Comparison of ENCODE assay signal across 8 cellular contexts in genomic region chr21:38219049-38219628, GRCh38. TPM values are rescaled to one million over a fixed set of nuclear protein-coding genes. Genes with fewer than 3 reads are reported as not detected.
A peak's percentile ranks its signal among the peaks of the same experiment; 100 is the strongest.
DNase-seq lines count a peak whose midpoint lies in the region; ATAC-seq and TF ChIP-seq lines count a peak whose summit lies in the region.

No MANE protein-coding gene starts in this region.

- peaks cover 4 to 15% of the 10 kb centered on the region in 2 donors for H3K27me3 Mint-ChIP-seq in CD8-positive, alpha-beta memory T cell

- CTCF ChIA-PET in CD8-positive, alpha-beta memory T cell (lab: Charles Lee): interaction anchor here (0.7 to 0.9 kb wide), 2 partner anchors 34 to 49 kb away, joined by 3 read pairs; no protein-coding TSS in a partner anchor

- intact Hi-C loops in posterior vena cava (cut with DNase I): loop anchor here (5.0 kb wide), 2 partner anchors 133 to 138 kb away; no protein-coding TSS in a partner anchor

- peak; percentile 100 for ATAC-seq in left lobe of liver

- DNase-seq in CD8-positive, alpha-beta memory T cell: peak; percentile 8 to 53 (median 20)
- DNase-seq in HFF-Myc (ENCODE audit: extremely low read depth, low read depth) (peak; percentile 70), NCI-H446 (lab: John Stamatoyannopoulos, UW) (peak; percentile 25 to 82), coronary artery (ENCODE audit: low spot score) (no peak), left lobe of liver (ENCODE audit: low spot score) (peak; percentile 70), posterior vena cava (ENCODE audit: low spot score) (no peak)
- DNase-seq in activated CD4-positive, alpha-beta T cell treated with anti-CD3 and anti-CD28 coated beads for 1 hour: peak; percentile 33
- peak; percentile 56 for DNase-seq in stimulated activated CD4-positive, alpha-beta T cell treated with anti-CD3 and anti-CD28 coated beads, Interleukin-4, amount 100 ng/mL, for 48 hours (ENCODE audit: low read depth in 2 of 2)

- no peak overlapping the region for H3K4me3 ChIP-seq in CD8-positive, alpha-beta memory T cell (ENCODE audit: low read length)
- H3K4me3 ChIP-seq in HFF-Myc (replicated peaks; ENCODE audit: low read depth, low read length) (no peak overlapping the region), coronary artery (no peak overlapping the region)

- no peaks in the 10 kb centered on the region for H3K36me3 ChIP-seq in CD8-positive, alpha-beta memory T cell (ENCODE audit: insufficient read depth, low read length)

- peaks cover 13 to 21% (median 17%) of the 10 kb centered on the region in 5 donors for H3K9me3 Mint-ChIP-seq in CD8-positive, alpha-beta memory T cell

- TF ChIP-seq CTCF in HFF-Myc (IDR thresholded peaks at IDR 0.05; ENCODE audit: low read depth, low read length, missing control alignments): peak; percentile 96
- peak; percentile 95 for TF ChIP-seq CTCF in coronary artery (IDR thresholded peaks at IDR 0.05)

- POLR2A ChIA-PET in CD8-positive, alpha-beta memory T cell (lab: Charles Lee): no interaction called here

- H3K4me1 ChIP-seq in CD8-positive, alpha-beta memory T cell (ENCODE audit: insufficient read depth, low read length): no peaks in the 10 kb centered on the region

- H3K27ac ChIP-seq in CD8-positive, alpha-beta memory T cell (ENCODE audit: low read depth, low read length): no peak overlapping the region
- peak overlapping the region in 1 of 2 donors; percentile 1 for H3K27ac ChIP-seq in coronary artery

- H3K36me3 Mint-ChIP-seq in CD8-positive, alpha-beta memory T cell: peaks cover 0 to 2% (median 0%) of the 10 kb centered on the region in 3 donors

- no peaks in the 10 kb centered on the region for H3K27me3 ChIP-seq in CD8-positive, alpha-beta memory T cell (ENCODE audit: insufficient read depth, low read length, poor library complexity, severe bottlenecking)

- peaks cover 0 to 5% (median 0%) of the 10 kb centered on the region in 3 donors for H3K4me1 Mint-ChIP-seq in CD8-positive, alpha-beta memory T cell

- H3K27ac Mint-ChIP-seq in CD8-positive, alpha-beta memory T cell: no peak overlapping the region

- H3K9me3 ChIP-seq in CD8-positive, alpha-beta memory T cell (ENCODE audit: low read length): peaks cover 16% of the 10 kb centered on the region

- H3K4me3 Mint-ChIP-seq in CD8-positive, alpha-beta memory T cell: no peak overlapping the region

RNA-seq across cellular contexts. Expression of gene KCNJ15, which starts 37.7 kb away (rescaled TPM):
- total RNA-seq in CD8-positive, alpha-beta memory T cell: not detected
- polyA plus RNA-seq in CD8-positive, alpha-beta memory T cell: not detected
- total RNA-seq in left lobe of liver: 1.8 TPM
- total RNA-seq in posterior vena cava: 1 to 10 TPM; 2.3 to 3.4 TPM

Comparison
In these comparisons a context has a peak if more than half of its experiments do, and no peak if none do; other contexts are left out.
1. DNase-seq: peak in CD8-positive, alpha-beta memory T cell (5 of 5), HFF-Myc (single experiment), NCI-H446 (2 of 2), activated CD4-positive, alpha-beta T cell treated with anti-CD3 and anti-CD28 coated beads for 1 hour (single experiment), left lobe of liver (single experiment) and stimulated activated CD4-positive, alpha-beta T cell treated with anti-CD3 and anti-CD28 coated beads, Interleukin-4, amount 100 ng/mL, for 48 hours (2 of 2); none in coronary artery (single experiment) and posterior vena cava (single experiment).